ENCODE assay signal across 7 cellular contexts in genomic region chr11:67551697-67552096, GRCh38. TPM values are rescaled to one million over a fixed set of nuclear protein-coding genes. Genes with fewer than 3 reads are reported as not detected.
"Had no signal": no experiment of that assay in that cellular context is flagged by ENCODE, and none has a peak within 500 bp of the region (broad histone marks: within the 10 kb centered on the region; RNA-seq: fewer than 3 reads in every experiment).

No MANE protein-coding gene starts in this region.

RNA-seq across cellular contexts. Expression of gene CABP2, which starts 28.5 kb away (rescaled TPM):
- total RNA-seq: GM23248, GM23338, H1, H4, H7, H9, HFFc6 had no signal
- polyA plus RNA-seq: GM23248, GM23338, H1 had no signal
